Comparison of ENCODE assay signal across 10 cellular contexts in genomic region chr11:101128571-101129202, GRCh38. TPM values are rescaled to one million over a fixed set of nuclear protein-coding genes. Genes with fewer than 3 reads are reported as not detected.
A peak's percentile ranks its signal among the peaks of the same experiment; 100 is the strongest.
DNase-seq lines count a peak whose midpoint lies in the region; ATAC-seq, FAIRE-seq and TF ChIP-seq lines count a peak whose summit lies in the region.
"Had no signal": no experiment of that assay in that cellular context is flagged by ENCODE, and none has a peak within 500 bp of the region (broad histone marks: within the 10 kb centered on the region; RNA-seq: fewer than 3 reads in every experiment).

No MANE protein-coding gene starts in this region.

- no peak for TF ChIP-seq CTCF in GM20000 (IDR thresholded peaks at IDR 0.05; ENCODE audit: extremely low read depth, missing control alignments)
- no peak for TF ChIP-seq CTCF in body of pancreas (IDR thresholded peaks at IDR 0.05)
- no peak for TF ChIP-seq CTCF in kidney (IDR thresholded peaks at IDR 0.05; ENCODE audit: borderline replicate concordance, extremely low read depth, insufficient read depth)

- H3K27ac ChIP-seq in body of pancreas, result no peak overlapping the region
- peak overlapping the region in 1 of 2 donors; percentile 3 for H3K27ac ChIP-seq in kidney (ENCODE audit: low read depth in 2 of 2, low read length in 2 of 2)

- peak overlapping the region in 1 of 2 donors; percentile 28 for H3K9ac ChIP-seq in kidney (ENCODE audit: low read length in 2 of 2)

- 2% methylated on average over 14 to 38 of the region's 38 CpGs for WGBS in body of pancreas, 2 donors

- H3K9me3 ChIP-seq in body of pancreas (no peaks in the 10 kb centered on the region), kidney (ENCODE audit: control insufficient read depth in 1 of 2, low read length in 2 of 2) (no peaks in the 10 kb centered on the region)

- H3K4me1 ChIP-seq in body of pancreas (peaks cover 31% of the 10 kb centered on the region), kidney (ENCODE audit: control insufficient read depth in 1 of 2, insufficient read depth in 1 of 2, low read depth in 1 of 2, low read length in 2 of 2) (no peaks in the 10 kb centered on the region)

- peaks cover 0 to 19% of the 10 kb centered on the region in 2 donors for H3K27me3 ChIP-seq in body of pancreas

- ATAC-seq in body of pancreas, result peak; percentile 7
- ATAC-seq in sciatic nerve, result peak; percentile 52
- no peak for ATAC-seq in GM19397 (IDR thresholded peaks at IDR 0.05; ENCODE audit: unreplicated experiment)
- ATAC-seq in HG02884 (IDR thresholded peaks at IDR 0.05; ENCODE audit: unreplicated experiment), result no peak

- intact Hi-C loops in body of pancreas (cut with DNase I) (no loop called here), kidney (cut with DNase I) (no loop called here), sciatic nerve (cut with DNase I) (no loop called here)

- DNase-seq in GM20000 (ENCODE audit: low spot score) (peak; percentile 35), body of pancreas (peak in 2 of 4 donors; percentile 2 to 7), kidney (peak; percentile 65), sciatic nerve (ENCODE audit: low spot score) (peak; percentile 56), RPMI8226 (no peak), NCI-H2081 treated with DMSO at 0.1 percent for 48 hours (lab: John Stamatoyannopoulos, UW) (no peak)
- DNase-seq: foreskin melanocyte, NCI-H1694 treated with DMSO at 0.1 percent for 48 hours had no signal

- no peak for FAIRE-seq in kidney (lab: Jason Lieb, UNC)

- no peak for TF ChIP-seq POLR2A in body of pancreas (IDR thresholded peaks at IDR 0.05)

- H3K36me3 ChIP-seq in body of pancreas (replicated peaks in 1 of 2; ENCODE audit: insufficient read depth in 1 of 2, low read depth in 2 of 2) (no peaks in the 10 kb centered on the region), kidney (ENCODE audit: control insufficient read depth in 1 of 2, insufficient read depth in 2 of 2, low read length in 2 of 2) (no peaks in the 10 kb centered on the region)

- H3K4me3 ChIP-seq in body of pancreas (no peak overlapping the region), kidney (ENCODE audit: low read length in 2 of 2) (peak overlapping the region; percentile 48 to 77)

RNA-seq across cellular contexts. Expression of gene PGR, which starts 0.9 kb away (rescaled TPM):
- total RNA-seq in body of pancreas (1 to 10 TPM; 1.6 to 2.3 TPM), kidney (1.3 TPM), sciatic nerve (2.5 TPM)
- polyA plus RNA-seq in kidney (ENCODE audit: insufficient read depth, low read depth, low replicate concordance), result 0.60 TPM

Comparison
In these comparisons a context has a peak if more than half of its experiments do, and no peak if none do; other contexts are left out.
1. DNase-seq: peak in GM20000 (single experiment), kidney (single experiment) and sciatic nerve (single experiment); none in RPMI8226 (single experiment) and NCI-H2081 treated with DMSO at 0.1 percent for 48 hours (single experiment).
2. ATAC-seq: peak in body of pancreas (single experiment) and sciatic nerve (single experiment); none in GM19397 (single experiment) and HG02884 (single experiment).
3. H3K4me3 ChIP-seq: peak in kidney (2 of 2); none in body of pancreas (0 of 2).